8 cellular contexts compared by ENCODE assay signal in genomic region chr14:21476925-21477681, GRCh38. TPM values are rescaled to one million over a fixed set of nuclear protein-coding genes. Genes with fewer than 3 reads are reported as not detected.
A peak's percentile ranks its signal among the peaks of the same experiment; 100 is the strongest.
DNase-seq lines count a peak whose midpoint lies in the region; ATAC-seq and TF ChIP-seq lines count a peak whose summit lies in the region.

Gene RAB2B (minus strand): TSS chr14:21476959. CDS start chr14:21476872, 87 bp downstream.
Gene TOX4 (plus strand): TSS chr14:21477195. CDS start chr14:21477279, 84 bp downstream.

- H3K4me3 ChIP-seq in Karpas-422 (ENCODE audit: low read length) (peak within 1 kb of the TSS; percentile 98), fibroblast of mammary gland (ENCODE audit: control insufficient read depth, low read depth, low read length) (peak within 1 kb of the TSS; percentile 98)

- peaks cover 16% of the 10 kb centered on the region; the same call in 1 of the 2 replicates for H4K20me1 ChIP-seq in Karpas-422 (ENCODE audit: insufficient read depth, low read depth, low read length)

- H3K36me3 ChIP-seq in Karpas-422 (ENCODE audit: insufficient read depth, low read length): peaks cover 11% of the 10 kb centered on the region; the same call in 1 of the 2 replicates

- no peaks in the 10 kb centered on the region for H3K9me3 ChIP-seq in Karpas-422 (ENCODE audit: low read length)

- H3K9me2 ChIP-seq in Karpas-422 (replicated peaks; ENCODE audit: insufficient read depth, low read length): no peaks in the 10 kb centered on the region

- intact Hi-C loops in natural killer cell (cut with micrococcal nuclease): loop anchor here (1.0 kb wide), 4 partner anchors 21 to 93 kb away; partner anchors contain the start of genes CHD8, METTL3 and SUPT16H

- peak within 1 kb of the TSS; percentile 94 for H3K4me2 ChIP-seq in Karpas-422 (ENCODE audit: low read depth, low read length, poor library complexity, severe bottlenecking)

- H3K4me3 Mint-ChIP-seq in activated T-helper 17 cell treated with anti-CD3 and anti-CD28 coated beads, Interleukin-2, amount 50 U/mL, for 72 hours: peak within 1 kb of the TSS; percentile 91
- peak within 1 kb of the TSS; percentile 98 for H3K4me3 Mint-ChIP-seq in natural killer cell

- DNase-seq in Daoy (ENCODE audit: low read depth): peak; percentile 99
- peak; percentile 100 for DNase-seq in Karpas-422
- peak; percentile 99 for DNase-seq in RKO (ENCODE audit: low spot score)
- peak; percentile 98 for DNase-seq in fibroblast of mammary gland (ENCODE audit: low read depth)
- peak; percentile 92 for DNase-seq in natural killer cell
- peak; percentile 92 for DNase-seq in stimulated activated naive CD8-positive, alpha-beta T cell treated with anti-CD3 and anti-CD28 coated beads, Interleukin-15, Interleukin-2, amounts not matched to agents 100 U/mL and 50 U/mL, for 24 hours

- H3K4me1 ChIP-seq in Karpas-422 (ENCODE audit: low read length): peaks cover 23% of the 10 kb centered on the region

- peak; percentile 99 for TF ChIP-seq CTCF in fibroblast of mammary gland (conservative IDR thresholded peaks at IDR 0.05; ENCODE audit: control insufficient read depth, insufficient read depth, low read depth, low read length)
- TF ChIP-seq CTCF in natural killer cell (IDR thresholded peaks at IDR 0.05): peak; percentile 88

- peaks cover 12% of the 10 kb centered on the region for H3K4me1 Mint-ChIP-seq in activated T-helper 17 cell treated with anti-CD3 and anti-CD28 coated beads, Interleukin-2, amount 50 U/mL, for 72 hours
- H3K4me1 Mint-ChIP-seq in natural killer cell: peaks cover 34 to 43% of the 10 kb centered on the region in 2 donors

- peak within 1 kb of the TSS; percentile 94 for H3K27ac Mint-ChIP-seq in activated T-helper 17 cell treated with anti-CD3 and anti-CD28 coated beads, Interleukin-2, amount 50 U/mL, for 72 hours
- peak within 1 kb of the TSS; percentile 96 to 97 for H3K27ac Mint-ChIP-seq in natural killer cell

- peak within 1 kb of the TSS; percentile 13; the same call in 1 of the 2 replicates for H3K27ac ChIP-seq in Karpas-422 (ENCODE audit: low read length)

- peaks cover 86% of the 10 kb centered on the region for H3K36me3 Mint-ChIP-seq in activated T-helper 17 cell treated with anti-CD3 and anti-CD28 coated beads, Interleukin-2, amount 50 U/mL, for 72 hours (ENCODE audit: low read depth)
- peaks cover 9% of the 10 kb centered on the region for H3K36me3 Mint-ChIP-seq in natural killer cell

- H2AFZ ChIP-seq in Karpas-422 (ENCODE audit: low read length): peak within 1 kb of the TSS; percentile 45

- ATAC-seq in GM21786 (IDR thresholded peaks at IDR 0.05; ENCODE audit: unreplicated experiment) (peak; percentile 100), natural killer cell (peak; percentile 94 to 100 (median 96))
- peak; percentile 98 for ATAC-seq in activated T-helper 17 cell treated with anti-CD3 and anti-CD28 coated beads, Interleukin-2, amount 50 U/mL, for 72 hours (replicated peaks)
- peak; percentile 100 for ATAC-seq in stimulated activated naive CD8-positive, alpha-beta T cell treated with anti-CD3 and anti-CD28 coated beads, Interleukin-15, Interleukin-2, amounts not matched to agents 100 U/mL and 50 U/mL, for 24 hours

- H3K9ac ChIP-seq in Karpas-422 (ENCODE audit: low read length): peak within 1 kb of the TSS; percentile 86

- no peaks in the 10 kb centered on the region for H3K27me3 Mint-ChIP-seq in activated T-helper 17 cell treated with anti-CD3 and anti-CD28 coated beads, Interleukin-2, amount 50 U/mL, for 72 hours
- H3K27me3 Mint-ChIP-seq in natural killer cell (ENCODE audit: low read depth in 2 of 2): no peaks in the 10 kb centered on the region

- H3K27me3 ChIP-seq in Karpas-422 (ENCODE audit: low read length): no peaks in the 10 kb centered on the region

- peaks cover 78% of the 10 kb centered on the region for H3K79me2 ChIP-seq in Karpas-422 (ENCODE audit: low read length)

- no peaks in the 10 kb centered on the region for H3K9me3 Mint-ChIP-seq in activated T-helper 17 cell treated with anti-CD3 and anti-CD28 coated beads, Interleukin-2, amount 50 U/mL, for 72 hours
- H3K9me3 Mint-ChIP-seq in natural killer cell: no peaks in the 10 kb centered on the region

RNA-seq across cellular contexts. Expression of gene RAB2B, which starts in this region (rescaled TPM):
- total RNA-seq in Daoy (2014; rRNA removed; shearing (Covaris generic)): 15.8 and 32.9 TPM in 2 replicates
- 37.6 and 40.3 TPM in 2 replicates for total RNA-seq in Karpas-422 (2014; rRNA removed; shearing (Covaris generic); ENCODE audit: low replicate concordance)
- 10 to 100 TPM; 30.6 to 69.2 TPM for total RNA-seq in activated T-helper 17 cell treated with anti-CD3 and anti-CD28 coated beads, Interleukin-2, amount 50 U/mL, for 72 hours
- total RNA-seq in natural killer cell: 10 to 100 TPM; 43.3 to 64.7 (median 50.9) TPM

RNA-seq across cellular contexts. Expression of gene TOX4, which starts in this region (rescaled TPM):
- total RNA-seq in Daoy (2014; rRNA removed; shearing (Covaris generic)): 19.2 and 25.5 TPM in 2 replicates
- 32.3 and 56.7 TPM in 2 replicates for total RNA-seq in Karpas-422 (2014; rRNA removed; shearing (Covaris generic); ENCODE audit: low replicate concordance)
- total RNA-seq in activated T-helper 17 cell treated with anti-CD3 and anti-CD28 coated beads, Interleukin-2, amount 50 U/mL, for 72 hours: 10 to 100 TPM; 78.5 to 81.7 TPM
- 100 to 1,000 TPM; 103 to 123 (median 123) TPM for total RNA-seq in natural killer cell

Comparison
In these comparisons a context has a peak if more than half of its experiments do, and no peak if none do; other contexts are left out.
1. Peak in every context shown above with its lines: DNase-seq, ATAC-seq, H3K4me3 ChIP-seq and H3K27ac ChIP-seq.